In the genomic region with DNA sequence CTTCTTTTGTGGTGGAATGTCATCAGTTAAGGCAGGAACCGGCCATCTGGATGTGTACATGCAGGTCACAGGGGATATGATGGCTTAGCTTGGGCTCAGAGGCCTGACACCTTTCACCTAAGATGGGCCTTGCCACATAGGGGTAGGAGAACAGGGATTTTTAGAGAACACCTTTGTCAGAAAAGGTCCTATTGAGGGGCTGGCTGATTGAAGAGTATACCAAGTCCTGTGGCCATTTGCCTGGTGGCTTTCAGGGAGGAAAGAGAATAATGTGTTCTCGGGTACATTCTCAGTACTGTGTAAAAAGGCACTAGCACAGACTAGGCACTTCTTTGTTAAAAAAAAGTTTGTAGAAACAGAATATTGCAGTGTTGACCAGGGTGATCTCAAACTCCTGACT, we compare ENCODE assay signal across 31 cellular contexts.
"Had no signal": no experiment of that assay in that cellular context is flagged by ENCODE, and none has a peak within 500 bp of the region (broad histone marks: within the 10 kb centered on the region; RNA-seq: fewer than 3 reads in every experiment).

No MANE protein-coding gene starts in this region.

- H3K36me3 Mint-ChIP-seq: activated CD4-positive, alpha-beta memory T cell treated with anti-CD3 and anti-CD28 coated beads for 36 hours; activated CD8-positive, alpha-beta memory T cell treated with anti-CD3 and anti-CD28 coated beads, Interleukin-2, amount 10 ng/mL, durations not matched to agents 7 days and 5 days; activated naive CD4-positive, alpha-beta T cell treated with anti-CD3 and anti-CD28 coated beads, Interleukin-2, amount 50 U/mL, for 24 hours; activated naive CD8-positive, alpha-beta T cell treated with anti-CD3 and anti-CD28 coated beads for 36 hours had no signal

- H3K27me3 ChIP-seq: adrenal gland, body of pancreas, dorsolateral prefrontal cortex, esophagus squamous epithelium had no signal

- H3K4me3 Mint-ChIP-seq: activated CD4-positive, alpha-beta memory T cell treated with anti-CD3 and anti-CD28 coated beads for 36 hours; activated CD4-positive, alpha-beta T cell treated with anti-CD3 and anti-CD28 coated beads for 36 hours; activated CD4-positive, alpha-beta T cell treated with anti-CD3 and anti-CD28 coated beads, Interleukin-2, amount 10 ng/mL, durations not matched to agents 24 days and 14 days; activated CD8-positive, alpha-beta memory T cell treated with anti-CD3 and anti-CD28 coated beads, Interleukin-2, amount 10 ng/mL, durations not matched to agents 7 days and 5 days; activated CD8-positive, alpha-beta T cell treated with anti-CD3 and anti-CD28 coated beads, Interleukin-2, amount 10 ng/mL, durations not matched to agents 7 days and 5 days; activated naive CD4-positive, alpha-beta T cell treated with anti-CD3 and anti-CD28 coated beads for 36 hours; activated naive CD4-positive, alpha-beta T cell treated with anti-CD3 and anti-CD28 coated beads, Interleukin-2, amount 50 U/mL, for 24 hours; activated naive CD8-positive, alpha-beta T cell treated with anti-CD3 and anti-CD28 coated beads for 36 hours; activated naive CD8-positive, alpha-beta T cell treated with anti-CD3 and anti-CD28 coated beads, Interleukin-2, amount 50 U/mL, for 24 hours; activated T-helper 1 cell treated with anti-CD3 and anti-CD28 coated beads, Interleukin-12 subunit alpha, Interleukin-12 subunit beta, Interleukin-2, Interleukin-4 antibody, amounts not matched to agents 30 ng/mL and 10 ng/mL and 1 ng/mL, durations not matched to agents 14 hours and 24 hours and 36 hours; dendritic cell treated with granulocyte-macrophage colony-stimulating factor and Interleukin-4, amounts not matched to agents 40 ng/mL and 50 ng/mL, for 4 days had no signal

- H3K27ac Mint-ChIP-seq: activated CD4-positive, alpha-beta memory T cell treated with anti-CD3 and anti-CD28 coated beads for 36 hours; activated CD4-positive, alpha-beta T cell treated with anti-CD3 and anti-CD28 coated beads for 36 hours; activated CD4-positive, alpha-beta T cell treated with anti-CD3 and anti-CD28 coated beads, Interleukin-2, amount 10 ng/mL, durations not matched to agents 24 days and 14 days; activated CD8-positive, alpha-beta memory T cell treated with anti-CD3 and anti-CD28 coated beads, Interleukin-2, amount 10 ng/mL, durations not matched to agents 7 days and 5 days; activated CD8-positive, alpha-beta T cell treated with anti-CD3 and anti-CD28 coated beads, Interleukin-2, amount 10 ng/mL, durations not matched to agents 7 days and 5 days; activated naive CD4-positive, alpha-beta T cell treated with anti-CD3 and anti-CD28 coated beads for 36 hours; activated naive CD4-positive, alpha-beta T cell treated with anti-CD3 and anti-CD28 coated beads, Interleukin-2, amount 50 U/mL, for 24 hours; activated naive CD8-positive, alpha-beta T cell treated with anti-CD3 and anti-CD28 coated beads for 36 hours; activated naive CD8-positive, alpha-beta T cell treated with anti-CD3 and anti-CD28 coated beads, Interleukin-2, amount 50 U/mL, for 24 hours; activated T-helper 1 cell treated with anti-CD3 and anti-CD28 coated beads, Interleukin-12 subunit alpha, Interleukin-12 subunit beta, Interleukin-2, Interleukin-4 antibody, amounts not matched to agents 30 ng/mL and 10 ng/mL and 1 ng/mL, durations not matched to agents 14 hours and 24 hours and 36 hours; activated T-helper 2 cell treated with anti-CD3 and anti-CD28 coated beads, Interferon-gamma antibody, Interleukin-2, Interleukin-4, amounts not matched to agents 10 μg/mL and 5 μg/mL and 100 μg/mL, durations not matched to agents 14 hours and 24 hours and 36 hours; dendritic cell treated with granulocyte-macrophage colony-stimulating factor and Interleukin-4, amounts not matched to agents 40 ng/mL and 50 ng/mL, for 4 days had no signal

- H3K36me3 ChIP-seq: adrenal gland, esophagus squamous epithelium had no signal

- H3K4me1 Mint-ChIP-seq: activated CD4-positive, alpha-beta T cell treated with anti-CD3 and anti-CD28 coated beads for 36 hours; activated CD4-positive, alpha-beta T cell treated with anti-CD3 and anti-CD28 coated beads, Interleukin-2, amount 10 ng/mL, durations not matched to agents 24 days and 14 days; activated CD8-positive, alpha-beta memory T cell treated with anti-CD3 and anti-CD28 coated beads, Interleukin-2, amount 10 ng/mL, durations not matched to agents 7 days and 5 days; activated naive CD4-positive, alpha-beta T cell treated with anti-CD3 and anti-CD28 coated beads, Interleukin-2, amount 50 U/mL, for 24 hours; activated naive CD8-positive, alpha-beta T cell treated with anti-CD3 and anti-CD28 coated beads for 36 hours had no signal

- H3K27ac ChIP-seq: adrenal gland, body of pancreas, coronary artery, dorsolateral prefrontal cortex, esophagus squamous epithelium had no signal

- H3K4me3 ChIP-seq: adrenal gland, body of pancreas, coronary artery, dorsolateral prefrontal cortex, esophagus squamous epithelium had no signal

- H3K27me3 Mint-ChIP-seq: activated CD4-positive, alpha-beta T cell treated with anti-CD3 and anti-CD28 coated beads for 36 hours; activated naive CD4-positive, alpha-beta T cell treated with anti-CD3 and anti-CD28 coated beads, Interleukin-2, amount 50 U/mL, for 24 hours had no signal

- DNase-seq: activated CD4-positive, alpha-beta memory T cell treated with anti-CD3 and anti-CD28 coated beads for 36 hours; activated CD4-positive, alpha-beta T cell treated with anti-CD3 and anti-CD28 coated beads for 36 hours; activated CD4-positive, alpha-beta T cell treated with anti-CD3 and anti-CD28 coated beads, Interleukin-2, amount 10 ng/mL, durations not matched to agents 24 days and 14 days; activated CD4-positive, CD25-positive, alpha-beta regulatory T cell; activated CD4-positive, CD25-positive, alpha-beta regulatory T cell treated with anti-CD3 and anti-CD28 coated beads, Interleukin-2, amount 50 U/mL, for 72 hours; activated CD8-positive, alpha-beta memory T cell treated with anti-CD3 and anti-CD28 coated beads, Interleukin-2, amount 10 ng/mL, durations not matched to agents 7 days and 5 days; activated CD8-positive, alpha-beta memory T cell treated with anti-CD3 and anti-CD28 coated beads, Interleukin-2, amount 50 U/mL, for 4 hours; activated CD8-positive, alpha-beta T cell treated with anti-CD3 and anti-CD28 coated beads, Interleukin-2, amount 10 ng/mL, durations not matched to agents 7 days and 5 days; activated effector memory CD4-positive, alpha-beta T cell treated with anti-CD3 and anti-CD28 coated beads, Interleukin-2, amount 50 U/mL, for 16 hours; activated naive CD4-positive, alpha-beta T cell treated with anti-CD3 and anti-CD28 coated beads for 36 hours; activated naive CD8-positive, alpha-beta T cell treated with anti-CD3 and anti-CD28 coated beads for 36 hours; activated naive CD8-positive, alpha-beta T cell treated with anti-CD3 and anti-CD28 coated beads, Interleukin-2, amount 50 U/mL, for 24 hours; activated T-cell treated with anti-CD3 and anti-CD28 coated beads, Interleukin-2, amount 50 U/mL, for 1 hour; activated T-cell treated with anti-CD3 and anti-CD28 coated beads, Interleukin-2, amount 50 U/mL, for 48 hours; adrenal gland; amygdala; aorta; body of pancreas; caudate nucleus; dorsolateral prefrontal cortex; effector memory CD4-positive, alpha-beta T cell; esophagus squamous epithelium; foreskin melanocyte; head of caudate nucleus; hippocampal formation; T-helper 2 cell had no signal

- H3K9me3 ChIP-seq: adrenal gland, body of pancreas, esophagus squamous epithelium had no signal

- H3K4me1 ChIP-seq: adrenal gland, body of pancreas, esophagus squamous epithelium had no signal

- ATAC-seq: activated CD4-positive, alpha-beta T cell treated with anti-CD3 and anti-CD28 coated beads for 36 hours; activated CD8-positive, alpha-beta memory T cell treated with anti-CD3 and anti-CD28 coated beads, Interleukin-2, amount 10 ng/mL, durations not matched to agents 7 days and 5 days; activated CD8-positive, alpha-beta T cell treated with anti-CD3 and anti-CD28 coated beads, Interleukin-2, amount 10 ng/mL, durations not matched to agents 7 days and 5 days; body of pancreas had no signal

- H3K9me3 Mint-ChIP-seq: activated CD4-positive, alpha-beta memory T cell treated with anti-CD3 and anti-CD28 coated beads for 36 hours; activated CD4-positive, alpha-beta T cell treated with anti-CD3 and anti-CD28 coated beads, Interleukin-2, amount 10 ng/mL, durations not matched to agents 24 days and 14 days; activated naive CD4-positive, alpha-beta T cell treated with anti-CD3 and anti-CD28 coated beads for 36 hours; activated naive CD4-positive, alpha-beta T cell treated with anti-CD3 and anti-CD28 coated beads, Interleukin-2, amount 50 U/mL, for 24 hours; activated naive CD8-positive, alpha-beta T cell treated with anti-CD3 and anti-CD28 coated beads for 36 hours; activated naive CD8-positive, alpha-beta T cell treated with anti-CD3 and anti-CD28 coated beads, Interleukin-2, amount 50 U/mL, for 24 hours; activated T-helper 1 cell treated with anti-CD3 and anti-CD28 coated beads, Interleukin-12 subunit alpha, Interleukin-12 subunit beta, Interleukin-2, Interleukin-4 antibody, amounts not matched to agents 30 ng/mL and 10 ng/mL and 1 ng/mL, durations not matched to agents 14 hours and 24 hours and 36 hours; activated T-helper 2 cell treated with anti-CD3 and anti-CD28 coated beads, Interferon-gamma antibody, Interleukin-2, Interleukin-4, amounts not matched to agents 10 μg/mL and 5 μg/mL and 100 μg/mL, durations not matched to agents 14 hours and 24 hours and 36 hours; dendritic cell treated with granulocyte-macrophage colony-stimulating factor and Interleukin-4, amounts not matched to agents 40 ng/mL and 50 ng/mL, for 4 days had no signal
